Comparison of ENCODE assay signal across 22 cellular contexts in the genomic region with DNA sequence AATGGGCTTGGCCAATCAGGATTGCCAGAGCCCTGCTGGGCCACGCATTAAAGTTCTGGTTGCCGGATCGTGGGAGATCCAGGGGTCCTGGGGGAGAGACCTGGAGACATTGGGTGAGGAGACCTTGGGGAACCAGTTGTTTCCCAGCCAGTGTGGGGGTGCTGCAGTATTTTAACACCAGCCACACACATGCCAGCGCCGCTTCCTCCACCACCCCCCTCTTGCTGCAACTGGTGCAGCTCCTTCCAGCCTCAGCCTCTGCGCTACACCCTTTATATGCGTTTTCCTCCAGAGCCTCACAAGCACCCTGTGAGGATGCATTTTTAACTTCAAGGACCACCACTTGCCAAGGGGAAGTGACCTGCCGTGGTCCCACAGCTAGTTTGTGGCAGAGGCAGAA. TPM values are rescaled to one million over a fixed set of nuclear protein-coding genes. Genes with fewer than 3 reads are reported as not detected.
"Had no signal": no experiment of that assay in that cellular context is flagged by ENCODE, and none has a peak within 500 bp of the region (broad histone marks: within the 10 kb centered on the region; RNA-seq: fewer than 3 reads in every experiment).

No MANE protein-coding gene starts in this region.

- H3K27me3 ChIP-seq: tibial nerve had no signal

- H3K36me3 Mint-ChIP-seq: mesothelial cell of epicardium, naive B cell had no signal

- H3K9me3 Mint-ChIP-seq: activated naive CD4-positive, alpha-beta T cell treated with anti-CD3 and anti-CD28 coated beads for 36 hours; activated T-cell treated with anti-CD3 and anti-CD28 coated beads, Interleukin-2, amount 50 U/mL, for 72 hours; nephron progenitor cell had no signal

- ATAC-seq: gastroesophageal sphincter, left colon had no signal

- H3K4me3 ChIP-seq: breast epithelium, gastroesophageal sphincter, tibial nerve had no signal

- H3K9me3 ChIP-seq: breast epithelium, gastroesophageal sphincter had no signal

- H3K27ac ChIP-seq: breast epithelium, gastroesophageal sphincter, tibial nerve, VCaP had no signal

- H3K4me3 Mint-ChIP-seq: activated naive CD4-positive, alpha-beta T cell treated with anti-CD3 and anti-CD28 coated beads for 36 hours; activated T-cell treated with anti-CD3 and anti-CD28 coated beads, Interleukin-2, amount 50 U/mL, for 72 hours; mesothelial cell of epicardium; naive B cell; nephron progenitor cell had no signal

- H3K4me1 Mint-ChIP-seq: mesothelial cell of epicardium had no signal

- H3K27ac Mint-ChIP-seq: activated naive CD4-positive, alpha-beta T cell treated with anti-CD3 and anti-CD28 coated beads for 36 hours; activated T-cell treated with anti-CD3 and anti-CD28 coated beads, Interleukin-2, amount 50 U/mL, for 72 hours; mesothelial cell of epicardium; nephron progenitor cell had no signal

- H3K4me1 ChIP-seq: breast epithelium, gastroesophageal sphincter, tibial nerve had no signal

- H3K36me3 ChIP-seq: breast epithelium, gastroesophageal sphincter, tibial nerve had no signal

- DNase-seq: activated CD4-positive, alpha-beta T cell treated with anti-CD3 and anti-CD28 coated beads for 4 hours; activated CD4-positive, alpha-beta T cell treated with anti-CD3 and anti-CD28 coated beads, Interleukin-2, amount 50 U/mL, for 4 hours; activated effector memory CD4-positive, alpha-beta T cell treated with Interleukin-2 at 50 U/mL for 16 hours; activated T-cell treated with anti-CD3 and anti-CD28 coated beads for 4 hours; activated T-cell treated with anti-CD3 and anti-CD28 coated beads, Interleukin-2, amount 50 U/mL, for 72 hours; amygdala; central memory CD4-positive, alpha-beta T cell; hippocampal formation; left colon; mammary epithelial cell; naive B cell; nephron progenitor cell; right cardiac atrium; stimulated activated CD4-positive, alpha-beta T cell treated with anti-CD3 and anti-CD28 coated beads, Interleukin-2, amount 100 ng/mL, for 48 hours; stimulated activated naive CD4-positive, alpha-beta T cell treated with Interleukin-2 at 50 U/mL for 16 hours had no signal

RNA-seq across cellular contexts. Expression of a gene that starts 29.3 kb away (rescaled TPM):
- total RNA-seq: activated naive CD4-positive, alpha-beta T cell treated with anti-CD3 and anti-CD28 coated beads for 36 hours; endothelial cell of umbilical vein had no signal
